ENCODE assay signal across 13 cellular contexts in genomic region chr7:130393095-130393494, GRCh38. TPM values are rescaled to one million over a fixed set of nuclear protein-coding genes. Genes with fewer than 3 reads are reported as not detected.
A peak's percentile ranks its signal among the peaks of the same experiment; 100 is the strongest.
DNase-seq lines count a peak whose midpoint lies in the region; ATAC-seq and TF ChIP-seq lines count a peak whose summit lies in the region.
"Had no signal": no experiment of that assay in that cellular context is flagged by ENCODE, and none has a peak within 500 bp of the region (broad histone marks: within the 10 kb centered on the region; RNA-seq: fewer than 3 reads in every experiment).

No MANE protein-coding gene starts in this region.

- CTCF ChIA-PET in naive thymus-derived CD4-positive, alpha-beta T cell (lab: Charles Lee) = interaction anchor here (0.7 to 1.3 kb wide), 2 partner anchors 47 to 70 kb away, joined by 3 to 4 read pairs; no protein-coding TSS in a partner anchor
- CTCF ChIA-PET in Calu3 (lab: Charles Lee) = no interaction called here

- no peak overlapping the region for H3K9ac ChIP-seq in H9 (ENCODE audit: extremely low read depth, insufficient read length, low read length)

- H3K14ac ChIP-seq in H9 (ENCODE audit: insufficient read depth, low read length) = no peak overlapping the region

- no peak overlapping the region for H2BK12ac ChIP-seq in H9 (ENCODE audit: insufficient read length, low read depth, low read length)

- no peak overlapping the region for H2BK120ac ChIP-seq in H9 (ENCODE audit: low read depth, low read length, poor library complexity, severe bottlenecking)

- H2AFZ ChIP-seq in H9 (ENCODE audit: low read length) = no peak overlapping the region

- no peak overlapping the region for H3K4me2 ChIP-seq in H9 (ENCODE audit: insufficient read depth, insufficient read length, low read length)

- no peak overlapping the region for H3K4me3 ChIP-seq in AG10803 (ENCODE audit: low read length)
- no peak overlapping the region for H3K4me3 ChIP-seq in fibroblast of mammary gland (ENCODE audit: control insufficient read depth, low read depth, low read length)
- no peak overlapping the region for H3K4me3 ChIP-seq in naive thymus-derived CD4-positive, alpha-beta T cell (ENCODE audit: low read length)
- H3K4me3 ChIP-seq in mucosa of descending colon = no peak overlapping the region
- H3K4me3 ChIP-seq: skin epidermis had no signal

- H3K79me1 ChIP-seq in H9 (ENCODE audit: insufficient read depth, low read depth, low read length, poor library complexity, severe bottlenecking) = no peaks in the 10 kb centered on the region

- H3K4me3 Mint-ChIP-seq in naive thymus-derived CD4-positive, alpha-beta T cell = peak overlapping the region in 5 of 10 donors; percentile 13 to 84 (median 76)
- H3K4me3 Mint-ChIP-seq in H9 (no peak overlapping the region), Calu3 (ENCODE audit: low read depth, unreplicated experiment) (no peak overlapping the region)
- H3K4me3 Mint-ChIP-seq: memory B cell had no signal

- peaks cover 0 to 14% of the 10 kb centered on the region in 2 donors for H3K4me1 ChIP-seq in naive thymus-derived CD4-positive, alpha-beta T cell (ENCODE audit: control insufficient read depth in 2 of 2, insufficient read depth in 2 of 2, low read length in 2 of 2)
- H3K4me1 ChIP-seq in mucosa of descending colon (ENCODE audit: low read depth) (no peaks in the 10 kb centered on the region), H9 (ENCODE audit: insufficient read depth, low read length) (no peaks in the 10 kb centered on the region)

- peaks cover 19 to 40% (median 34%) of the 10 kb centered on the region in 7 donors for H3K4me1 Mint-ChIP-seq in naive thymus-derived CD4-positive, alpha-beta T cell
- H3K4me1 Mint-ChIP-seq in H9 (peaks cover 20 to 38% of the 10 kb centered on the region in 2 experiments), Calu3 (ENCODE audit: low read depth, unreplicated experiment) (no peaks in the 10 kb centered on the region)

- H3K56ac ChIP-seq in H9 (ENCODE audit: insufficient read length, low read depth, low read length) = no peak overlapping the region

- WGBS in H9 (ENCODE audit: extremely low coverage, insufficient read length, low lambda C conversion rate) = no CpG with 5 or more reads among the region's 5 CpGs

- no peak overlapping the region for H3K23ac ChIP-seq in H9 (ENCODE audit: insufficient read length, low read depth, low read length)

- no peaks in the 10 kb centered on the region for H4K20me1 ChIP-seq in H9 (ENCODE audit: control insufficient read depth, insufficient read depth, insufficient read length)

- no peak overlapping the region for H4K91ac ChIP-seq in H9 (ENCODE audit: insufficient read length, low read depth, low read length)

- H3K9me3 ChIP-seq in naive thymus-derived CD4-positive, alpha-beta T cell (ENCODE audit: control insufficient read depth in 2 of 3, low read length in 3 of 3) = no peaks in the 10 kb centered on the region
- H3K9me3 ChIP-seq in mucosa of descending colon (no peaks in the 10 kb centered on the region), H9 (ENCODE audit: control insufficient read depth, low read depth, low read length) (no peaks in the 10 kb centered on the region)

- no peak overlapping the region for H3T11ph ChIP-seq in H9 (ENCODE audit: low read length)

- H2BK15ac ChIP-seq in H9 (ENCODE audit: low read depth, low read length) = no peak overlapping the region

- no peak overlapping the region for H2BK5ac ChIP-seq in H9 (ENCODE audit: insufficient read length, low read length)

- H4K5ac ChIP-seq in H9 (ENCODE audit: insufficient read length, low read depth, low read length) = no peak overlapping the region

- peaks cover 0 to 10% (median 5%) of the 10 kb centered on the region in 5 donors for H3K36me3 Mint-ChIP-seq in naive thymus-derived CD4-positive, alpha-beta T cell
- peaks cover 2 to 4% (median 4%) of the 10 kb centered on the region in 3 experiments; a peak in 5 of 7 replicates for H3K36me3 Mint-ChIP-seq in H9 (ENCODE audit: insufficient read depth in 1 of 3, low read depth in 3 of 3)
- no peaks in the 10 kb centered on the region for H3K36me3 Mint-ChIP-seq in Calu3 (ENCODE audit: insufficient read depth, unreplicated experiment)

- no peak overlapping the region for H2AK5ac ChIP-seq in H9 (ENCODE audit: insufficient read length, low read length)

- H3K18ac ChIP-seq in H9 (ENCODE audit: insufficient read length, low read depth, low read length) = no peak overlapping the region

- no peaks in the 10 kb centered on the region for H3K27me3 Mint-ChIP-seq in naive thymus-derived CD4-positive, alpha-beta T cell
- H3K27me3 Mint-ChIP-seq in H9 (ENCODE audit: low read depth) = no peaks in the 10 kb centered on the region
- H3K27me3 Mint-ChIP-seq in Calu3 (ENCODE audit: unreplicated experiment) = no peaks in the 10 kb centered on the region

- POLR2A ChIA-PET in naive thymus-derived CD4-positive, alpha-beta T cell (lab: Charles Lee) = interaction anchor here (1.4 kb wide), 1 partner anchor 25 kb away, joined by 6 read pairs; no protein-coding TSS in a partner anchor

- BruUV-seq in Calu3 (replicated peaks; lab: Mats Ljungman, UMichigan) = no TSS peak

- DNase-seq in AG10803 (ENCODE audit: low read depth) = peak; percentile 90
- DNase-seq in NCI-H226 = peak; percentile 69
- DNase-seq in fibroblast of mammary gland (ENCODE audit: low read depth) = peak; percentile 93
- no peak for DNase-seq in naive thymus-derived CD4-positive, alpha-beta T cell
- DNase-seq in SW480 (ENCODE audit: low spot score) = no peak
- DNase-seq in mucosa of descending colon = no peak
- DNase-seq in H9 = no peak
- no peak for DNase-seq in Calu3
- DNase-seq: AML-193; central memory CD4-positive, alpha-beta T cell; foreskin melanocyte had no signal

- no peaks in the 10 kb centered on the region for H3K23me2 ChIP-seq in H9 (ENCODE audit: insufficient read length, low read depth, low read length, poor library complexity, severe bottlenecking)

- H3K27ac Mint-ChIP-seq in naive thymus-derived CD4-positive, alpha-beta T cell = peak overlapping the region in 7 of 9 donors; percentile 14 to 93 (median 88)
- H3K27ac Mint-ChIP-seq in H9 (no peak overlapping the region), Calu3 (ENCODE audit: unreplicated experiment) (no peak overlapping the region)
- H3K27ac Mint-ChIP-seq: memory B cell had no signal

- H3K27me3 ChIP-seq in naive thymus-derived CD4-positive, alpha-beta T cell (ENCODE audit: control insufficient read depth in 2 of 2, insufficient read depth in 2 of 2, low read length in 2 of 2) = no peaks in the 10 kb centered on the region
- no peaks in the 10 kb centered on the region for H3K27me3 ChIP-seq in H9 (ENCODE audit: insufficient read depth, low read length)

- no peak overlapping the region for H3K4ac ChIP-seq in H9 (ENCODE audit: low read depth, low read length)

- TF ChIP-seq CTCF in AG10803 (conservative IDR thresholded peaks at IDR 0.05; ENCODE audit: low read length) (no peak), fibroblast of mammary gland (conservative IDR thresholded peaks at IDR 0.05; ENCODE audit: control insufficient read depth, insufficient read depth, low read depth, low read length) (no peak), mucosa of descending colon (IDR thresholded peaks at IDR 0.05) (no peak), H9 (conservative IDR thresholded peaks at IDR 0.05) (no peak), Calu3 (IDR thresholded peaks at IDR 0.05; ENCODE audit: unreplicated experiment) (no peak)

- intact Hi-C loops in naive thymus-derived CD4-positive, alpha-beta T cell (cut with micrococcal nuclease) = loop anchor here in 1 of 2 donors (5.0 kb wide), 2 partner anchors 146 to 186 kb away; partner anchors contain the start of genes SSMEM1 and TMEM209
- intact Hi-C loops in mucosa of descending colon (cut with DNase I, micrococcal nuclease) = no loop called here
- intact Hi-C loops in Calu3 (cut with micrococcal nuclease; ENCODE audit: unreplicated experiment) = no loop called here

- peaks cover 0 to 3% (median 0%) of the 10 kb centered on the region in 3 experiments for H3K36me3 ChIP-seq in naive thymus-derived CD4-positive, alpha-beta T cell (ENCODE audit: control insufficient read depth in 2 of 3, insufficient read depth in 3 of 3, low read length in 3 of 3)
- no peaks in the 10 kb centered on the region for H3K36me3 ChIP-seq in mucosa of descending colon (ENCODE audit: low read depth)

- H3K9me3 Mint-ChIP-seq in naive thymus-derived CD4-positive, alpha-beta T cell = peaks cover 0 to 2% (median 0%) of the 10 kb centered on the region in 11 donors
- H3K9me3 Mint-ChIP-seq in H9 (peaks cover 0 to 3% of the 10 kb centered on the region in 2 experiments; a peak in 3 of 5 replicates), Calu3 (ENCODE audit: low read depth, unreplicated experiment) (no peaks in the 10 kb centered on the region)

- H3K79me2 ChIP-seq in H9 (ENCODE audit: insufficient read depth, low read length) = no peaks in the 10 kb centered on the region

- no peak overlapping the region for H4K8ac ChIP-seq in H9 (replicated peaks; ENCODE audit: insufficient read length, low read depth, low read length)

- no peak for ATAC-seq in naive thymus-derived CD4-positive, alpha-beta T cell
- ATAC-seq in mucosa of descending colon = no peak

- H2BK20ac ChIP-seq in H9 (ENCODE audit: low read depth, low read length, poor library complexity, severe bottlenecking) = no peak overlapping the region

- no peak overlapping the region for H3K27ac ChIP-seq in naive thymus-derived CD4-positive, alpha-beta T cell (ENCODE audit: low read depth, low read length)
- no peak overlapping the region for H3K27ac ChIP-seq in H9 (ENCODE audit: insufficient read length, low read depth, low read length)

RNA-seq across cellular contexts. Expression of gene CPA1, which starts 12.8 kb away (rescaled TPM):
- total RNA-seq in naive thymus-derived CD4-positive, alpha-beta T cell = not detected
- polyA plus RNA-seq in naive thymus-derived CD4-positive, alpha-beta T cell = not detected
- total RNA-seq in mucosa of descending colon = not detected
- total RNA-seq in H9 (2021) = not detected in 2 replicates
- total RNA-seq in Calu3 (2022) = not detected in 2 replicates

RNA-seq across cellular contexts. Expression of gene CEP41, which starts 47.7 kb away (rescaled TPM):
- 10 to 100 TPM in 3 of 5 experiments, 1 to 10 TPM in 2; 6.9 to 16.0 (median 12.6) TPM for total RNA-seq in naive thymus-derived CD4-positive, alpha-beta T cell
- 10 to 100 TPM; 26.4 to 29.6 TPM for polyA plus RNA-seq in naive thymus-derived CD4-positive, alpha-beta T cell
- 1 to 10 TPM; 6.4 to 8.3 (median 6.6) TPM for total RNA-seq in mucosa of descending colon
- total RNA-seq in H9 (2021) = 9.2 and 9.7 TPM in 2 replicates
- 21.6 and 22.4 TPM in 2 replicates for total RNA-seq in Calu3 (2022)

RNA-seq across cellular contexts. Expression of gene CPA5, which starts 48.5 kb away (rescaled TPM):
- total RNA-seq in naive thymus-derived CD4-positive, alpha-beta T cell = 1 to 10 TPM in 2 of 5 experiments, under 1 TPM in 1, not detected in 2; 0.77 to 5.2 (median 1.0) TPM
- polyA plus RNA-seq in naive thymus-derived CD4-positive, alpha-beta T cell = 1 to 10 TPM; 3.9 to 7.9 TPM
- total RNA-seq in mucosa of descending colon (not detected), H9 (2021) (not detected in 2 replicates), Calu3 (2022) (not detected in 2 replicates)

Comparison
In these comparisons a context has a peak if more than half of its experiments do, and no peak if none do; other contexts are left out.
1. DNase-seq: peak in AG10803 (single experiment), NCI-H226 (single experiment) and fibroblast of mammary gland (single experiment); none in naive thymus-derived CD4-positive, alpha-beta T cell (0 of 9), SW480 (single experiment), mucosa of descending colon (0 of 3), H9 (single experiment) and Calu3 (single experiment).
2. H3K27ac Mint-ChIP-seq: peak in naive thymus-derived CD4-positive, alpha-beta T cell (7 of 9); none in H9 (0 of 3) and Calu3 (single experiment).